In the genomic region with DNA sequence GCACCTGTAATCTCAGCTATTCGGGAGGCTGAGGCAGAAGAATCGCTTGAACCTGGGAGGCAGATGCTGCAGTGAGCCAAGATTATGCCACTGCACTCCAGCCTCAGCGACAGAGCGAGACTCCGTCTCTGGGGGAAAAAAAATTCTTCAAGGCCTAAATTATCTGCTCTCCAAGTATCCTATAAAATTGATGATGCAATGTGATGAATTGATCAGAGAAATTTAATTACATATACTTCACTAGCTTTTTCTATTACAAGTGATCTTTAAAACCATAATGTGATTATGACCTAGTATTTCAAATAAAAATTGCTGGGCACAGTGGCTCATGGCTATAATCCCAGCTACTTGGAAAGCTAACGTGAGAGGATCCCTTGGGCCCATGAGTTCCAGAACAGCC, we compare ENCODE assay signal across 32 cellular contexts.
"Had no signal": no experiment of that assay in that cellular context is flagged by ENCODE, and none has a peak within 500 bp of the region (broad histone marks: within the 10 kb centered on the region; RNA-seq: fewer than 3 reads in every experiment).

No MANE protein-coding gene starts in this region.

- H3K36me3 ChIP-seq: brain microvascular endothelial cell, esophagus muscularis mucosa, gastrocnemius medialis, heart left ventricle had no signal

- H3K27ac ChIP-seq: brain microvascular endothelial cell, esophagus muscularis mucosa, foreskin keratinocyte, gastrocnemius medialis, heart left ventricle had no signal

- DNase-seq: activated CD4-positive, alpha-beta memory T cell treated with anti-CD3 and anti-CD28 coated beads for 36 hours; activated CD4-positive, alpha-beta T cell treated with anti-CD3 and anti-CD28 coated beads for 36 hours; activated CD4-positive, alpha-beta T cell treated with anti-CD3 and anti-CD28 coated beads, Interleukin-2, amount 10 ng/mL, durations not matched to agents 24 days and 14 days; activated CD4-positive, CD25-positive, alpha-beta regulatory T cell; activated CD4-positive, CD25-positive, alpha-beta regulatory T cell treated with anti-CD3 and anti-CD28 coated beads, Interleukin-2, amount 50 U/mL, for 72 hours; activated CD8-positive, alpha-beta memory T cell treated with anti-CD3 and anti-CD28 coated beads, Interleukin-2, amount 10 ng/mL, durations not matched to agents 7 days and 5 days; activated CD8-positive, alpha-beta memory T cell treated with anti-CD3 and anti-CD28 coated beads, Interleukin-2, amount 50 U/mL, for 4 hours; activated CD8-positive, alpha-beta T cell treated with anti-CD3 and anti-CD28 coated beads, Interleukin-2, amount 10 ng/mL, durations not matched to agents 7 days and 5 days; activated effector memory CD4-positive, alpha-beta T cell treated with Interleukin-2 at 50 U/mL for 16 hours; activated gamma-delta T cell treated with Interleukin-2 at 50 U/mL for 16 hours; activated naive CD4-positive, alpha-beta T cell treated with anti-CD3 and anti-CD28 coated beads, Interleukin-2, amount 50 U/mL, for 16 hours; activated naive CD4-positive, alpha-beta T cell treated with Interleukin-2 at 50 U/mL for 16 hours; activated T-cell treated with anti-CD3 and anti-CD28 coated beads, Interleukin-2, amount 50 U/mL, for 1 hour; activated T-cell treated with anti-CD3 and anti-CD28 coated beads, Interleukin-2, amount 50 U/mL, for 48 hours; amniotic stem cell; anterior cingulate cortex; brain microvascular endothelial cell; cortex of kidney; dermis blood vessel endothelial cell; effector CD4-positive, alpha-beta T cell; effector memory CD8-positive, alpha-beta T cell; erythroblast; foreskin keratinocyte; gastrocnemius medialis; glutamatergic neuron; heart left ventricle; T-helper 1 cell; T-helper 2 cell had no signal

- H3K4me3 ChIP-seq: esophagus muscularis mucosa, gastrocnemius medialis, heart left ventricle had no signal

- H3K27me3 ChIP-seq: brain microvascular endothelial cell, esophagus muscularis mucosa, foreskin keratinocyte, gastrocnemius medialis, heart left ventricle had no signal

- ATAC-seq: activated CD4-positive, alpha-beta T cell treated with anti-CD3 and anti-CD28 coated beads for 36 hours; activated CD8-positive, alpha-beta memory T cell treated with anti-CD3 and anti-CD28 coated beads, Interleukin-2, amount 10 ng/mL, durations not matched to agents 7 days and 5 days; activated CD8-positive, alpha-beta T cell treated with anti-CD3 and anti-CD28 coated beads, Interleukin-2, amount 10 ng/mL, durations not matched to agents 7 days and 5 days; activated T-helper 17 cell treated with anti-CD3 and anti-CD28 coated beads, Interleukin-2, amount 50 U/mL, for 72 hours; effector memory CD8-positive, alpha-beta T cell; foreskin keratinocyte; gastrocnemius medialis; heart left ventricle had no signal

- H3K27ac Mint-ChIP-seq: activated CD4-positive, alpha-beta memory T cell treated with anti-CD3 and anti-CD28 coated beads for 36 hours; activated CD4-positive, alpha-beta T cell treated with anti-CD3 and anti-CD28 coated beads for 36 hours; activated CD4-positive, alpha-beta T cell treated with anti-CD3 and anti-CD28 coated beads, Interleukin-2, amount 10 ng/mL, durations not matched to agents 24 days and 14 days; activated CD8-positive, alpha-beta memory T cell treated with anti-CD3 and anti-CD28 coated beads, Interleukin-2, amount 10 ng/mL, durations not matched to agents 7 days and 5 days; activated CD8-positive, alpha-beta T cell treated with anti-CD3 and anti-CD28 coated beads, Interleukin-2, amount 10 ng/mL, durations not matched to agents 7 days and 5 days; activated naive CD8-positive, alpha-beta T cell; activated T-helper 17 cell treated with anti-CD3 and anti-CD28 coated beads, Interleukin-2, amount 50 U/mL, for 72 hours had no signal

- H3K9me3 Mint-ChIP-seq: activated CD4-positive, alpha-beta memory T cell treated with anti-CD3 and anti-CD28 coated beads for 36 hours; activated CD4-positive, alpha-beta T cell treated with anti-CD3 and anti-CD28 coated beads, Interleukin-2, amount 10 ng/mL, durations not matched to agents 24 days and 14 days; activated T-helper 17 cell treated with anti-CD3 and anti-CD28 coated beads, Interleukin-2, amount 50 U/mL, for 72 hours; central memory CD8-positive, alpha-beta T cell; effector memory CD8-positive, alpha-beta T cell had no signal

- H3K4me3 Mint-ChIP-seq: activated CD4-positive, alpha-beta memory T cell treated with anti-CD3 and anti-CD28 coated beads for 36 hours; activated CD4-positive, alpha-beta T cell treated with anti-CD3 and anti-CD28 coated beads for 36 hours; activated CD4-positive, alpha-beta T cell treated with anti-CD3 and anti-CD28 coated beads, Interleukin-2, amount 10 ng/mL, durations not matched to agents 24 days and 14 days; activated CD8-positive, alpha-beta memory T cell treated with anti-CD3 and anti-CD28 coated beads, Interleukin-2, amount 10 ng/mL, durations not matched to agents 7 days and 5 days; activated CD8-positive, alpha-beta T cell treated with anti-CD3 and anti-CD28 coated beads, Interleukin-2, amount 10 ng/mL, durations not matched to agents 7 days and 5 days; activated naive CD8-positive, alpha-beta T cell; activated T-helper 17 cell treated with anti-CD3 and anti-CD28 coated beads, Interleukin-2, amount 50 U/mL, for 72 hours; central memory CD8-positive, alpha-beta T cell; effector memory CD8-positive, alpha-beta T cell had no signal

- H3K27me3 Mint-ChIP-seq: activated CD4-positive, alpha-beta memory T cell treated with anti-CD3 and anti-CD28 coated beads for 36 hours; activated CD4-positive, alpha-beta T cell treated with anti-CD3 and anti-CD28 coated beads for 36 hours; activated CD4-positive, alpha-beta T cell treated with anti-CD3 and anti-CD28 coated beads, Interleukin-2, amount 10 ng/mL, durations not matched to agents 24 days and 14 days; activated CD8-positive, alpha-beta memory T cell treated with anti-CD3 and anti-CD28 coated beads, Interleukin-2, amount 10 ng/mL, durations not matched to agents 7 days and 5 days; activated naive CD8-positive, alpha-beta T cell; activated T-helper 17 cell treated with anti-CD3 and anti-CD28 coated beads, Interleukin-2, amount 50 U/mL, for 72 hours; central memory CD8-positive, alpha-beta T cell; effector memory CD8-positive, alpha-beta T cell had no signal

- H3K9me3 ChIP-seq: esophagus muscularis mucosa, gastrocnemius medialis, heart left ventricle had no signal
